ENCODE assay signal across 23 cellular contexts in the genomic region with DNA sequence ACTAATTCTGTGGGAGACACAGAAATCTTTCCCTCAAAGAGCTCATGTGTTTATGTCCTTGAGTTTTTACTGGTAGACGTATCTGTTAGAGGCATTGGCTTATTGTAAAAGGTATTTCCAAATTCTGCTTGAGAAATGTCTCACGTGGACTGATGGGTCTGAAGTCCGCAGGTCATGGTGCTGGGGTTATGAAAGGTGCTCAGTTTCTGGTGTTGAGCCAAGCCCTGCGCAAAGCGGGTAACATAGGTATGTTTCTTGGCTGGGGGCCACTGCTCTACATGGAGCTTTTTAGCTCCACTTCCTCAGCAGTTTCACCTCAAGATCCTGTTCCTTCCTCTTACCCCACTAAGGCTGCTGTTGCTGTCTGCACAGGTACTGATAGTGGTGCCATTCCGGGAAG. TPM values are rescaled to one million over a fixed set of nuclear protein-coding genes. Genes with fewer than 3 reads are reported as not detected.
DNase-seq lines count a peak whose midpoint lies in the region; ATAC-seq and TF ChIP-seq lines count a peak whose summit lies in the region.
"Had no signal": no experiment of that assay in that cellular context is flagged by ENCODE, and none has a peak within 500 bp of the region (broad histone marks: within the 10 kb centered on the region; RNA-seq: fewer than 3 reads in every experiment).

No MANE protein-coding gene starts in this region.

- H3K4me2 ChIP-seq in mammary epithelial cell (ENCODE audit: insufficient read depth, low read depth, low read length) = no peak overlapping the region
- H3K4me2 ChIP-seq: BLaER1, KMS-11 had no signal

- peaks cover 28% of the 10 kb centered on the region for H3K79me2 ChIP-seq in mammary epithelial cell (ENCODE audit: insufficient read depth, low read length)

- no peaks in the 10 kb centered on the region for H3K9me3 Mint-ChIP-seq in stimulated activated naive CD8-positive, alpha-beta T cell treated with anti-CD3 and anti-CD28 coated beads, Interleukin-15, Interleukin-2, amounts not matched to agents 100 ng/mL and 50 ng/mL, for 24 hours
- H3K9me3 Mint-ChIP-seq: activated CD4-positive, alpha-beta T cell treated with anti-CD3 and anti-CD28 coated beads, Interleukin-2, amount 10 ng/mL, durations not matched to agents 7 days and 5 days; effector memory CD8-positive, alpha-beta T cell; nephron progenitor cell had no signal

- CTCF ChIA-PET in mammary epithelial cell (lab: Charles Lee; ENCODE audit: low non-redundant PET) = no interaction called here

- no peak for TF ChIP-seq CTCF in mammary epithelial cell (conservative IDR thresholded peaks at IDR 0.05 in 1 of 2, IDR thresholded peaks at IDR 0.05 in 1 of 2; ENCODE audit: extremely low read depth in 1 of 2, insufficient read depth in 1 of 2, low read depth in 1 of 2, low read length in 2 of 2)
- TF ChIP-seq CTCF in right lobe of liver (IDR thresholded peaks at IDR 0.05) = no peak
- no peak for TF ChIP-seq CTCF in BE2C (IDR thresholded peaks at IDR 0.05; ENCODE audit: low read depth, low read length)

- no peak overlapping the region for H3K9ac ChIP-seq in mammary epithelial cell (ENCODE audit: insufficient read depth, low read length)
- H3K9ac ChIP-seq: BLaER1, KMS-11 had no signal

- H3K27ac ChIP-seq in mammary epithelial cell (ENCODE audit: insufficient read depth, low read depth, low read length) (peak overlapping the region; percentile 85), right lobe of liver (peak overlapping the region; percentile 48 to 64 (median 62))
- H3K27ac ChIP-seq: BLaER1, KMS-11, SK-N-MC, VCaP had no signal

- intact Hi-C loops in mammary epithelial cell (cut with micrococcal nuclease) (no loop called here), right lobe of liver (cut with DNase I) (no loop called here), sciatic nerve (cut with DNase I) (no loop called here)

- H3K4me1 ChIP-seq in mammary epithelial cell (ENCODE audit: insufficient read depth, low read length) (peaks cover 29% of the 10 kb centered on the region), right lobe of liver (peaks cover 0 to 17% (median 7%) of the 10 kb centered on the region in 4 donors), BE2C (no peaks in the 10 kb centered on the region)
- H3K4me1 ChIP-seq: BLaER1 had no signal

- no peak for TF ChIP-seq POLR2A in right lobe of liver (IDR thresholded peaks at IDR 0.05)

- no peak overlapping the region for H2AFZ ChIP-seq in mammary epithelial cell (ENCODE audit: low read depth, low read length)

- in situ Hi-C loops in mammary epithelial cell (cut with MboI; ENCODE audit: low sequenced_read_pairs in 2 of 2) = no loop called here

- no peaks in the 10 kb centered on the region for H4K20me1 ChIP-seq in mammary epithelial cell (ENCODE audit: insufficient read depth, low read length)
- H4K20me1 ChIP-seq: BLaER1 had no signal

- no peak overlapping the region for H3K4me3 ChIP-seq in mammary epithelial cell (replicated peaks in 1 of 3; ENCODE audit: insufficient read depth in 1 of 3, low read depth in 2 of 3, low read length in 3 of 3)
- H3K4me3 ChIP-seq in right lobe of liver = peak overlapping the region in 1 of 3 donors; percentile 14
- no peak overlapping the region for H3K4me3 ChIP-seq in BE2C (ENCODE audit: low read depth, low read length)
- H3K4me3 ChIP-seq: BLaER1, esophagus squamous epithelium, mucosa of descending colon, SK-N-MC had no signal

- 97% methylated on average over 6 of the region's 6 CpGs for WGBS in mammary epithelial cell (ENCODE audit: low coverage, missing lambda C conversion rate)
- WGBS in right lobe of liver (ENCODE audit: insufficient coverage, low coverage, low lambda C conversion rate, missing lambda C conversion rate) = 32% methylated on average over 5 of the region's 6 CpGs

- H3K36me3 ChIP-seq in mammary epithelial cell (ENCODE audit: insufficient read depth, low read length) (peaks cover 69% of the 10 kb centered on the region), right lobe of liver (peaks cover 0 to 71% (median 23%) of the 10 kb centered on the region in 4 donors), BE2C (peaks cover 96% of the 10 kb centered on the region)

- H3K9me3 ChIP-seq in mammary epithelial cell (replicated peaks; ENCODE audit: insufficient read depth, low read length) (no peaks in the 10 kb centered on the region), right lobe of liver (no peaks in the 10 kb centered on the region), BE2C (no peaks in the 10 kb centered on the region)
- H3K9me3 ChIP-seq: BLaER1, esophagus squamous epithelium, mucosa of descending colon had no signal

- H3K27me3 ChIP-seq in mammary epithelial cell (ENCODE audit: insufficient read depth, low read length) = no peaks in the 10 kb centered on the region
- H3K27me3 ChIP-seq in right lobe of liver = no peaks in the 10 kb centered on the region
- H3K27me3 ChIP-seq in BE2C = no peaks in the 10 kb centered on the region
- H3K27me3 ChIP-seq: BLaER1, esophagus squamous epithelium had no signal

- peaks cover 69% of the 10 kb centered on the region for H3K4me1 Mint-ChIP-seq in stimulated activated naive CD8-positive, alpha-beta T cell treated with anti-CD3 and anti-CD28 coated beads, Interleukin-15, Interleukin-2, amounts not matched to agents 100 ng/mL and 50 ng/mL, for 24 hours (ENCODE audit: low read depth)
- H3K4me1 Mint-ChIP-seq: nephron progenitor cell had no signal

- peak overlapping the region; percentile 94 for H3K27ac Mint-ChIP-seq in stimulated activated naive CD8-positive, alpha-beta T cell treated with anti-CD3 and anti-CD28 coated beads, Interleukin-15, Interleukin-2, amounts not matched to agents 100 ng/mL and 50 ng/mL, for 24 hours
- H3K27ac Mint-ChIP-seq: activated CD4-positive, alpha-beta T cell treated with anti-CD3 and anti-CD28 coated beads, Interleukin-2, amount 10 ng/mL, durations not matched to agents 7 days and 5 days; nephron progenitor cell had no signal

- H3K36me3 Mint-ChIP-seq in stimulated activated naive CD8-positive, alpha-beta T cell treated with anti-CD3 and anti-CD28 coated beads, Interleukin-15, Interleukin-2, amounts not matched to agents 100 ng/mL and 50 ng/mL, for 24 hours (ENCODE audit: low read depth) = peaks cover 100% of the 10 kb centered on the region

- BruUV-seq in mammary epithelial cell (replicated peaks; lab: Mats Ljungman, UMichigan) = no TSS peak

- H3K4me3 Mint-ChIP-seq in stimulated activated naive CD8-positive, alpha-beta T cell treated with anti-CD3 and anti-CD28 coated beads, Interleukin-15, Interleukin-2, amounts not matched to agents 100 ng/mL and 50 ng/mL, for 24 hours = no peak overlapping the region
- H3K4me3 Mint-ChIP-seq: activated CD4-positive, alpha-beta T cell treated with anti-CD3 and anti-CD28 coated beads, Interleukin-2, amount 10 ng/mL, durations not matched to agents 7 days and 5 days; effector memory CD8-positive, alpha-beta T cell; nephron progenitor cell had no signal

- ATAC-seq in stimulated activated naive CD8-positive, alpha-beta T cell treated with anti-CD3 and anti-CD28 coated beads, Interleukin-15, Interleukin-2, amounts not matched to agents 100 U/mL and 50 U/mL, for 24 hours = no peak
- peak; percentile 81 to 97 (median 88) for ATAC-seq in right lobe of liver
- no peak for ATAC-seq in sciatic nerve
- ATAC-seq in activated CD4-positive, CD25-positive, alpha-beta regulatory T cell treated with anti-CD3 and anti-CD28 coated beads, Interleukin-2, amount 50 U/mL, for 24 hours = no peak
- ATAC-seq: effector memory CD8-positive, alpha-beta T cell; mucosa of descending colon; Panc1 had no signal

- dilution Hi-C loops in mammary epithelial cell (cut with HindIII; ENCODE audit: low sequenced_read_pairs) = loop anchor here (25.0 kb wide), 1 partner anchor 399 kb away; a partner anchor contains a TSS

- no peaks in the 10 kb centered on the region for H3K27me3 Mint-ChIP-seq in stimulated activated naive CD8-positive, alpha-beta T cell treated with anti-CD3 and anti-CD28 coated beads, Interleukin-15, Interleukin-2, amounts not matched to agents 100 ng/mL and 50 ng/mL, for 24 hours
- H3K27me3 Mint-ChIP-seq: activated CD4-positive, alpha-beta T cell treated with anti-CD3 and anti-CD28 coated beads, Interleukin-2, amount 10 ng/mL, durations not matched to agents 7 days and 5 days; effector memory CD8-positive, alpha-beta T cell had no signal

- DNase-seq in stimulated activated naive CD8-positive, alpha-beta T cell treated with anti-CD3 and anti-CD28 coated beads, Interleukin-15, Interleukin-2, amounts not matched to agents 100 U/mL and 50 U/mL, for 24 hours = no peak
- DNase-seq in mammary epithelial cell (no peak), right lobe of liver (peak; percentile 85 to 93 (median 88)), sciatic nerve (ENCODE audit: low spot score) (no peak), BE2C (no peak)
- no peak for DNase-seq in stimulated activated naive CD4-positive, alpha-beta T cell (lab: John Stamatoyannopoulos, UW)
- DNase-seq: activated CD4-positive, alpha-beta T cell treated with anti-CD3 and anti-CD28 coated beads, Interleukin-2, amount 10 ng/mL, durations not matched to agents 7 days and 5 days; DMS79 treated with DMSO at 0.1 percent for 48 hours; effector memory CD8-positive, alpha-beta T cell; esophagus squamous epithelium; mucosa of descending colon; NCI-H1436 treated with DMSO at 0.1 percent for 48 hours; NCI-H524; nephron progenitor cell; NK-92 treated with Interleukin-12 subunit alpha and Interleukin-12 subunit beta, amount 100 ng/mL, for 24 hours; substantia nigra had no signal

RNA-seq across cellular contexts. Expression of a gene that starts 10.8 kb away (rescaled TPM):
- total RNA-seq in mammary epithelial cell (10 to 100 TPM in 1 of 2 donors, 1 to 10 TPM in 1; 9.3 to 14.0 TPM), right lobe of liver (1 to 10 TPM; 4.6 to 10.0 (median 6.4) TPM), sciatic nerve (7.7 TPM)
- polyA plus RNA-seq in mammary epithelial cell = 8.0 TPM
- polyA minus RNA-seq in mammary epithelial cell = 8.3 TPM
- 12.9 TPM for polyA plus RNA-seq in BE2C (2012; ENCODE audit: insufficient read depth, insufficient read length, low read depth)

RNA-seq across cellular contexts. Expression of a gene that starts 32.6 kb away (rescaled TPM):
- 100 to 1,000 TPM; 261 to 422 TPM for total RNA-seq in mammary epithelial cell
- 252 TPM for polyA plus RNA-seq in mammary epithelial cell
- 369 TPM for polyA minus RNA-seq in mammary epithelial cell
- total RNA-seq in right lobe of liver = 10 to 100 TPM; 24.9 to 33.9 (median 28.9) TPM
- total RNA-seq in sciatic nerve = 1.8 TPM
- polyA plus RNA-seq in BE2C (2012; ENCODE audit: insufficient read depth, insufficient read length, low read depth) = 4.9 TPM
- total RNA-seq: activated CD4-positive, alpha-beta T cell treated with anti-CD3 and anti-CD28 coated beads, Interleukin-2, amount 10 ng/mL, durations not matched to agents 7 days and 5 days had no signal

RNA-seq across cellular contexts. Expression of a gene that starts 54.2 kb away (rescaled TPM):
- total RNA-seq in mammary epithelial cell (10 to 100 TPM; 29.8 to 50.1 TPM), right lobe of liver (1 to 10 TPM in 3 of 6 experiments, under 1 TPM in 3; 0.81 to 1.6 (median 1.0) TPM), sciatic nerve (1.5 TPM)
- polyA plus RNA-seq in mammary epithelial cell = 13.2 TPM
- 28.7 TPM for polyA minus RNA-seq in mammary epithelial cell
- 5.2 TPM for polyA plus RNA-seq in BE2C (2012; ENCODE audit: insufficient read depth, insufficient read length, low read depth)

Comparison
In these comparisons a context has a peak if more than half of its experiments do, and no peak if none do; other contexts are left out.
1. ATAC-seq: peak in right lobe of liver (4 of 4); none in stimulated activated naive CD8-positive, alpha-beta T cell treated with anti-CD3 and anti-CD28 coated beads, Interleukin-15, Interleukin-2, amounts not matched to agents 100 U/mL and 50 U/mL, for 24 hours (single experiment), sciatic nerve (single experiment) and activated CD4-positive, CD25-positive, alpha-beta regulatory T cell treated with anti-CD3 and anti-CD28 coated beads, Interleukin-2, amount 50 U/mL, for 24 hours (0 of 2).
2. DNase-seq: peak in right lobe of liver (3 of 3); none in stimulated activated naive CD8-positive, alpha-beta T cell treated with anti-CD3 and anti-CD28 coated beads, Interleukin-15, Interleukin-2, amounts not matched to agents 100 U/mL and 50 U/mL, for 24 hours (single experiment), mammary epithelial cell (single experiment), stimulated activated naive CD4-positive, alpha-beta T cell (0 of 6), sciatic nerve (single experiment) and BE2C (single experiment).
3. RNA of a gene that starts 54.2 kb away (total RNA-seq): 29.8 to 50.1 TPM in mammary epithelial cell; 1.5 TPM in sciatic nerve (single experiment) and 0.81 to 1.6 TPM in right lobe of liver; every median in the first group is over 10 times any median in the second.